Comparison of ENCODE assay signal across 2 cellular contexts in the genomic region with DNA sequence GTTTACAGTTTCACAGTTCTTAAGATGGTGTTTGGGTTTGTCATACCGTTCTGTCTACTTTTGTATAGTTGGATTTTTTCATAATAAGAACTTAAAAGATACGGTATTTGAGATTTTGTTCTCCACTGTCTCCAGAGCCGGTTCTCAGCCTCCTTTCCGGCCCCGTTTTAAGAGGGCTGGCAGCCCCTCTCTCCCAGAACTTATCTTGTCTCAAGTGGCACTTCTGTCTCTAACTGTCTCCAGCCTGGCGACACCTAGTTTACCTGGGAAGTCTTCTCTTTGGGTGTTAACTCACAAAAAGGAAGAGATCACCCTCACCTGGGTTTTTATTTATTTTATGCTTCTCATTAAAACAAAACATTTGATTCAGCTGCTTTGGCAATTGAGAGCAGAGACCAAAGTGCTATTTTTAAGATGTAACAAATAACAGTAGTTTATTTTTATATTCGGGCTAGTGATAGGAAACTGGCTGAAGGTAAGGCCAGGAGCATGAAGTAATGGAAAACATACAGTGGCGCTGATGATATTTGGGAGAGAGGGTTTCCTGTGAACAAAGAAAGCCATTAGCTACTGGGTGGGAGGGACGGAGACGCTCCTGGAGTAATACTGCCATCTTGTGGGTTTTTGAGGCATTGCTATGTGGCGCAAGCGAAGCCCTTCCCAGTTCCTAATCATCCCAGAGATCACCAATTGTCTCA.
TF ChIP-seq lines count a peak whose summit lies in the region.

No MANE protein-coding gene starts in this region.

TF ChIP-seq in HEK293, 187 proteins besides CTCF, POLR2A, EP300 and RAD21 (continued from another document and continues in another):
- TF ChIP-seq ZBTB49 (tag by site-specific recombination; IDR thresholded peaks at IDR 0.05; ENCODE audit: low read depth) (no peak), ZNF423 (tag by site-specific recombination; IDR thresholded peaks at IDR 0.05) (no peak), ZIC2 (tag by site-specific recombination; IDR thresholded peaks at IDR 0.05) (no peak), ZNF175 (tag by site-specific recombination; IDR thresholded peaks at IDR 0.05) (no peak), ZNF350 (tag by site-specific recombination; IDR thresholded peaks at IDR 0.05) (no peak), INSM2 (tag by site-specific recombination; IDR thresholded peaks at IDR 0.05) (no peak), ZNF518A (tag by site-specific recombination; conservative IDR thresholded peaks at IDR 0.05; ENCODE audit: low read depth) (no peak), PRDM1 (tag by site-specific recombination; IDR thresholded peaks at IDR 0.05) (peak; percentile 41; the same call in 1 of the 2 replicates), ZNF654 (tag by site-specific recombination; IDR thresholded peaks at IDR 0.05; ENCODE audit: low read depth) (peak; percentile 99), ZNF629 (tag by site-specific recombination; IDR thresholded peaks at IDR 0.05) (peak; percentile 18; the same call in 1 of the 2 replicates), GFI1B (tag by site-specific recombination; IDR thresholded peaks at IDR 0.05) (no peak), KLF9 (tag by site-specific recombination; IDR thresholded peaks at IDR 0.05; ENCODE audit: low read depth) (0 out of 2 replicates have a peak, but pooled peaks have one; percentile 18), YY1 (tag by site-specific recombination; IDR thresholded peaks at IDR 0.05) (no peak), ZSCAN23 (tag by site-specific recombination; IDR thresholded peaks at IDR 0.05) (no peak)
- TF ChIP-seq, protein P1, sequence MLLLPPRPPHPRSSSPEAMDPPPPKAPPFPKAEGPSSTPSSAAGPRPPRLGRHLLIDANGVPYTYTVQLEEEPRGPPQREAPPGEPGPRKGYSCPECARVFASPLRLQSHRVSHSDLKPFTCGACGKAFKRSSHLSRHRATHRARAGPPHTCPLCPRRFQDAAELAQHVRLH (tag by site-specific recombination; IDR thresholded peaks at IDR 0.05), result no peak

TF ChIP-seq in SK-N-SH treated with all-trans-retinoic acid at 6 μM for 48 hours, 23 proteins besides CTCF, POLR2A, EP300 and RAD21 (continued from another document):
- TF ChIP-seq, protein P2, sequence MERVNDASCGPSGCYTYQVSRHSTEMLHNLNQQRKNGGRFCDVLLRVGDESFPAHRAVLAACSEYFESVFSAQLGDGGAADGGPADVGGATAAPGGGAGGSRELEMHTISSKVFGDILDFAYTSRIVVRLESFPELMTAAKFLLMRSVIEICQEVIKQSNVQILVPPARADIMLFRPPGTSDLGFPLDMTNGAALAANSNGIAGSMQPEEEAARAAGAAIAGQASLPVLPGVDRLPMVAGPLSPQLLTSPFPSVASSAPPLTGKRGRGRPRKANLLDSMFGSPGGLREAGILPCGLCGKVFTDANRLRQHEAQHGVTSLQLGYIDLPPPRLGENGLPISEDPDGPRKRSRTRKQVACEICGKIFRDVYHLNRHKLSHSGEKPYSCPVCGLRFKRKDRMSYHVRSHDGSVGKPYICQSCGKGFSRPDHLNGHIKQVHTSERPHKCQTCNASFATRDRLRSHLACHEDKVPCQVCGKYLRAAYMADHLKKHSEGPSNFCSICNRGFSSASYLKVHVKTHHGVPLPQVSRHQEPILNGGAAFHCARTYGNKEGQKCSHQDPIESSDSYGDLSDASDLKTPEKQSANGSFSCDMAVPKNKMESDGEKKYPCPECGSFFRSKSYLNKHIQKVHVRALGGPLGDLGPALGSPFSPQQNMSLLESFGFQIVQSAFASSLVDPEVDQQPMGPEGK (CRISPR knock-in tag; IDR thresholded peaks at IDR 0.05; ENCODE audit: borderline replicate concordance), result no peak
- TF ChIP-seq RARB (CRISPR knock-in tag; IDR thresholded peaks at IDR 0.05), result no peak
- TF ChIP-seq CSDC2 (CRISPR knock-in tag; IDR thresholded peaks at IDR 0.05), result no peak
- TF ChIP-seq BACH2 (CRISPR knock-in tag; IDR thresholded peaks at IDR 0.05; ENCODE audit: borderline replicate concordance), result no peak
- no peak for TF ChIP-seq ZNF8 (CRISPR knock-in tag; IDR thresholded peaks at IDR 0.05)
- no peak for TF ChIP-seq ISL1 (CRISPR knock-in tag; IDR thresholded peaks at IDR 0.05)
- TF ChIP-seq ARNTL (CRISPR knock-in tag; IDR thresholded peaks at IDR 0.05; ENCODE audit: borderline replicate concordance, low read depth), result no peak
- TF ChIP-seq PPARA (CRISPR knock-in tag; IDR thresholded peaks at IDR 0.05; ENCODE audit: borderline replicate concordance), result no peak
- TF ChIP-seq TCF4 (CRISPR knock-in tag; IDR thresholded peaks at IDR 0.05; ENCODE audit: borderline replicate concordance), result no peak
